In genomic region chr18:13375302-13376255, GRCh38 we compare ENCODE assay signal across 8 cellular contexts.
A peak's percentile ranks its signal among the peaks of the same experiment; 100 is the strongest.
DNase-seq lines count a peak whose midpoint lies in the region; ATAC-seq, FAIRE-seq and TF ChIP-seq lines count a peak whose summit lies in the region.

No MANE protein-coding gene starts in this region.

- ATAC-seq in HG02588 (IDR thresholded peaks at IDR 0.05; ENCODE audit: unreplicated experiment) (peak; percentile 94), Right ventricle myocardium superior (ENCODE audit: poor library complexity) (peak; percentile 58)

- DNase-seq in GM12891 (ENCODE audit: insufficient read length, low spot score): peak; percentile 62
- peak; percentile 73 for DNase-seq in RCC 7860 (ENCODE audit: low spot score)
- peak; percentile 83 for DNase-seq in activated naive CD4-positive, alpha-beta T cell treated with Interleukin-2 at 50 U/mL for 16 hours
- DNase-seq in Right ventricle myocardium superior: peak; percentile 78
- DNase-seq in smooth muscle cell of the brain vasculature (ENCODE audit: low read depth, low spot score): peak; percentile 80
- DNase-seq in DMS153 treated with DMSO at 0.1 percent for 48 hours (lab: John Stamatoyannopoulos, UW; ENCODE audit: unreplicated experiment): no peak
- DNase-seq in HuH-7.5 (ENCODE audit: low spot score): no peak

- TF ChIP-seq POLR2A in GM12891 (IDR thresholded peaks at IDR 0.05; ENCODE audit: low read depth, low read length): no peak

- FAIRE-seq in GM12891 (lab: Jason Lieb, UNC) (peak; percentile 86), RCC 7860 (lab: Jason Lieb, UNC) (peak; percentile 92)

- intact Hi-C loops in Right ventricle myocardium superior (cut with DNase I): loop anchor here (5.0 kb wide), 1 partner anchor 158 kb away; the partner anchor contains the start of gene LDLRAD4

TF ChIP-seq in GM12891, 5 proteins besides CTCF, POLR2A, EP300 and RAD21:
- TF ChIP-seq SPI1 (IDR thresholded peaks at IDR 0.05; ENCODE audit: low read depth, low read length): peak; percentile 41
- TF ChIP-seq POU2F2 (IDR thresholded peaks at IDR 0.05; ENCODE audit: low read depth, low read length): no peak
- TF ChIP-seq TAF1 (IDR thresholded peaks at IDR 0.05; ENCODE audit: low read depth, low read length): no peak
- TF ChIP-seq PAX5 (IDR thresholded peaks at IDR 0.05; ENCODE audit: insufficient read depth, low read length, severe bottlenecking): no peak
- no peak for TF ChIP-seq POLR2AphosphoS5 (IDR thresholded peaks at IDR 0.05; ENCODE audit: low read depth, low read length)

Comparison
In these comparisons a context has a peak if more than half of its experiments do, and no peak if none do; other contexts are left out.
1. DNase-seq: peak in GM12891 (single experiment), RCC 7860 (single experiment), activated naive CD4-positive, alpha-beta T cell treated with Interleukin-2 at 50 U/mL for 16 hours (single experiment), Right ventricle myocardium superior (single experiment) and smooth muscle cell of the brain vasculature (single experiment); none in DMS153 treated with DMSO at 0.1 percent for 48 hours (single experiment) and HuH-7.5 (single experiment).